Comparison of ENCODE assay signal across 1 cellular context in genomic region chr5:6728011-6728794, GRCh38.
TF ChIP-seq lines count a peak whose summit lies in the region.

No MANE protein-coding gene starts in this region.

TF ChIP-seq in GM12878, 131 proteins besides CTCF, POLR2A, EP300 and RAD21 (continued from another document and continues in another):
- no peak for TF ChIP-seq REST (IDR thresholded peaks at IDR 0.05; ENCODE audit: low read depth, low read length)
- no peak for TF ChIP-seq TCF7 (IDR thresholded peaks at IDR 0.05; ENCODE audit: borderline replicate concordance)
- TF ChIP-seq RBBP5 (conservative IDR thresholded peaks at IDR 0.05) = no peak
- peak; percentile 53; the same call in 1 of the 2 replicates for TF ChIP-seq BMI1 (IDR thresholded peaks at IDR 0.05; ENCODE audit: borderline replicate concordance)
- peak; percentile 34; the same call in 1 of the 2 replicates for TF ChIP-seq LARP7 (IDR thresholded peaks at IDR 0.05)
- TF ChIP-seq ZNF207 (IDR thresholded peaks at IDR 0.05; ENCODE audit: borderline replicate concordance) = no peak
- no peak for TF ChIP-seq TARDBP (IDR thresholded peaks at IDR 0.05; ENCODE audit: borderline replicate concordance)
- TF ChIP-seq MXI1 (IDR thresholded peaks at IDR 0.05; ENCODE audit: low read depth, low read length) = no peak
- TF ChIP-seq E2F4 (IDR thresholded peaks at IDR 0.05; ENCODE audit: low read depth, low read length) = no peak
- TF ChIP-seq BRCA1 (IDR thresholded peaks at IDR 0.05; ENCODE audit: low read depth, low read length) = no peak
- no peak for TF ChIP-seq ZBTB4 (CRISPR knock-in tag; IDR thresholded peaks at IDR 0.05)
- TF ChIP-seq POLR2AphosphoS2 (IDR thresholded peaks at IDR 0.05; ENCODE audit: low read depth, low read length) = 0 out of 2 replicates have a peak, but pooled peaks have one; percentile 5
- no peak for TF ChIP-seq FOXK2 (IDR thresholded peaks at IDR 0.05)
- TF ChIP-seq ZNF217 (IDR thresholded peaks at IDR 0.05) = 0 out of 2 replicates have a peak, but pooled peaks have one; percentile 87
- peak; percentile 59 for TF ChIP-seq MEF2B (IDR thresholded peaks at IDR 0.05; ENCODE audit: partially characterized antibody, poor library complexity, severe bottlenecking)
- TF ChIP-seq BACH1 (IDR thresholded peaks at IDR 0.05; ENCODE audit: borderline replicate concordance) = peak; percentile 44; the same call in 1 of the 2 replicates
- peak; percentile 91 for TF ChIP-seq MTA2 (IDR thresholded peaks at IDR 0.05; ENCODE audit: low read depth)
- TF ChIP-seq POLR2AphosphoS5 (IDR thresholded peaks at IDR 0.05; ENCODE audit: low read length) = no peak
- no peak for TF ChIP-seq CHD4 (IDR thresholded peaks at IDR 0.05)
- TF ChIP-seq PAX8 (IDR thresholded peaks at IDR 0.05) = peak; percentile 99
- no peak for TF ChIP-seq CEBPB (IDR thresholded peaks at IDR 0.05; ENCODE audit: borderline replicate concordance in 1 of 2, low read depth in 2 of 2, low read length in 2 of 2)
- no peak for TF ChIP-seq SUZ12 (IDR thresholded peaks at IDR 0.05; ENCODE audit: unreplicated experiment)
- no peak for TF ChIP-seq ZNF274 (IDR thresholded peaks at IDR 0.05; ENCODE audit: insufficient read depth, insufficient read length)
- peak; percentile 87; the same call in 1 of the 2 replicates for TF ChIP-seq TCF3 (IDR thresholded peaks at IDR 0.05; ENCODE audit: borderline replicate concordance, insufficient read depth, low read depth, low read length)
- no peak for TF ChIP-seq RCOR1 (conservative IDR thresholded peaks at IDR 0.05; ENCODE audit: low read depth, low read length)
- no peak for TF ChIP-seq RFX5 (IDR thresholded peaks at IDR 0.05; ENCODE audit: low read depth, low read length)
- peak; percentile 61; the same call in 1 of the 2 replicates for TF ChIP-seq RELB (IDR thresholded peaks at IDR 0.05; ENCODE audit: low read depth)
- no peak for TF ChIP-seq EZH2 (IDR thresholded peaks at IDR 0.05; ENCODE audit: borderline replicate concordance, control insufficient read depth, low read depth, low read length)
- TF ChIP-seq SRF (IDR thresholded peaks at IDR 0.05; ENCODE audit: low read depth in 2 of 2, low read length in 2 of 2) = no peak
- no peak for TF ChIP-seq ZBTB40 (IDR thresholded peaks at IDR 0.05; ENCODE audit: borderline replicate concordance)
- no peak for TF ChIP-seq ELK1 (IDR thresholded peaks at IDR 0.05; ENCODE audit: low read depth, low read length)
- no peak for TF ChIP-seq CEBPZ (IDR thresholded peaks at IDR 0.05; ENCODE audit: low read depth, low read length)
- TF ChIP-seq E4F1 (IDR thresholded peaks at IDR 0.05; ENCODE audit: borderline replicate concordance, partially characterized antibody) = no peak
- TF ChIP-seq ZNF384 (IDR thresholded peaks at IDR 0.05; ENCODE audit: borderline replicate concordance, low read depth, low read length) = peak; percentile 72; the same call in 1 of the 2 replicates
